ENCODE assay signal across 20 cellular contexts in the genomic region with DNA sequence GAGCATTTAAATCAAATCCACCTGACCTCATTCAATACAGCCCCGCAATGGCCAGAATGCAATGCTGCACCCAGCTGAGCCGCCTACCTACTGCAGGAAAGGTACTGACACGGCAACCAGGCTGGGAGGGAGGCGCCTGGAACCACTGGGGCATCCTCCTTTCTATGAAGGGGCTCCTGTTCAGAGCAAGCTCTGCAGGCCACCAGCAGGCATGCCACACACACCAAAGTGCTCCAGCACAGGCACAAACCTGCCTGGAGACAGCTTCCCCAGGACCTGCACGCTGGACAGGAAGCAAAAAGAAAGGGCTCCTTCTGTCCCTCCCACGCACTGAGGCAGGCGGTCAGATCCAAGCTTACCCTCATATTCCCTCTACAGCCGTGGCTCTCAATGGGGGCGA. TPM values are rescaled to one million over a fixed set of nuclear protein-coding genes. Genes with fewer than 3 reads are reported as not detected.
DNase-seq lines count a peak whose midpoint lies in the region; TF ChIP-seq lines count a peak whose summit lies in the region.
"Had no signal": no experiment of that assay in that cellular context is flagged by ENCODE, and none has a peak within 500 bp of the region (broad histone marks: within the 10 kb centered on the region; RNA-seq: fewer than 3 reads in every experiment).

No MANE protein-coding gene starts in this region.

- H3K9me3 ChIP-seq in iPS-15b (ENCODE audit: control insufficient read depth, insufficient read depth, low read length) (no peaks in the 10 kb centered on the region), subcutaneous abdominal adipose tissue (ENCODE audit: control insufficient read depth in 5 of 5, low read length in 5 of 5) (no peaks in the 10 kb centered on the region)
- H3K9me3 ChIP-seq: Caco-2, tibial nerve had no signal

- no peak overlapping the region for H3K4me3 Mint-ChIP-seq in nephron progenitor cell
- H3K4me3 Mint-ChIP-seq: activated naive CD4-positive, alpha-beta T cell treated with anti-CD3 and anti-CD28 coated beads, Interleukin-2, amount 50 U/mL, for 24 hours; activated T-cell treated with anti-CD3 and anti-CD28 coated beads, Interleukin-2, amount 50 U/mL, for 72 hours; effector memory CD8-positive, alpha-beta T cell had no signal

- H3K27me3 Mint-ChIP-seq in nephron progenitor cell (ENCODE audit: low read depth, poor library complexity) = no peaks in the 10 kb centered on the region
- H3K27me3 Mint-ChIP-seq: activated naive CD4-positive, alpha-beta T cell treated with anti-CD3 and anti-CD28 coated beads, Interleukin-2, amount 50 U/mL, for 24 hours; effector memory CD8-positive, alpha-beta T cell had no signal

- DNase-seq in H7 (peak; percentile 56), RWPE1 (ENCODE audit: low spot score) (no peak), midbrain (lab: John Stamatoyannopoulos, UW) (no peak), nephron progenitor cell (no peak), HuH-7.5 (ENCODE audit: low spot score) (no peak)
- DNase-seq: activated CD4-positive, alpha-beta T cell treated with anti-CD3 and anti-CD28 coated beads for 4 hours; activated T-cell treated with anti-CD3 and anti-CD28 coated beads, Interleukin-2, amount 50 U/mL, for 72 hours; Caco-2; effector memory CD8-positive, alpha-beta T cell; head of caudate nucleus; MV-4-11; NCI-H187; OCI-M1; SIG-M5; stimulated activated naive CD4-positive, alpha-beta T cell had no signal

- H3K27ac Mint-ChIP-seq in nephron progenitor cell = no peak overlapping the region
- H3K27ac Mint-ChIP-seq: activated naive CD4-positive, alpha-beta T cell treated with anti-CD3 and anti-CD28 coated beads, Interleukin-2, amount 50 U/mL, for 24 hours had no signal

- no peaks in the 10 kb centered on the region for H3K27me3 ChIP-seq in H7 (ENCODE audit: control insufficient read depth, insufficient read depth, low read length)
- H3K27me3 ChIP-seq in iPS-15b (ENCODE audit: control insufficient read depth, insufficient read depth, low read length) = no peaks in the 10 kb centered on the region
- no peaks in the 10 kb centered on the region for H3K27me3 ChIP-seq in subcutaneous abdominal adipose tissue (ENCODE audit: control insufficient read depth in 5 of 5, insufficient read depth in 4 of 5, low read length in 5 of 5)
- H3K27me3 ChIP-seq: tibial nerve had no signal

- H3K4me1 ChIP-seq in iPS-15b (ENCODE audit: control insufficient read depth, insufficient read depth, low read length) (peaks cover 15% of the 10 kb centered on the region), subcutaneous abdominal adipose tissue (ENCODE audit: control insufficient read depth in 5 of 5, insufficient read depth in 5 of 5, low read length in 5 of 5) (peaks cover 0 to 79% (median 36%) of the 10 kb centered on the region in 5 donors)
- H3K4me1 ChIP-seq: Caco-2, parathyroid adenoma had no signal

- H3K27ac ChIP-seq in RWPE1 (peak overlapping the region; percentile 99), subcutaneous abdominal adipose tissue (ENCODE audit: low read depth, low read length) (peak overlapping the region; percentile 77)
- H3K27ac ChIP-seq: parathyroid adenoma, tibial nerve had no signal

- no peaks in the 10 kb centered on the region for H3K9me3 Mint-ChIP-seq in nephron progenitor cell
- H3K9me3 Mint-ChIP-seq: activated naive CD4-positive, alpha-beta T cell treated with anti-CD3 and anti-CD28 coated beads, Interleukin-2, amount 50 U/mL, for 24 hours; activated T-cell treated with anti-CD3 and anti-CD28 coated beads, Interleukin-2, amount 50 U/mL, for 72 hours; effector memory CD8-positive, alpha-beta T cell had no signal

- no peaks in the 10 kb centered on the region for H3K36me3 Mint-ChIP-seq in nephron progenitor cell (ENCODE audit: low read depth)
- H3K36me3 Mint-ChIP-seq: activated naive CD4-positive, alpha-beta T cell treated with anti-CD3 and anti-CD28 coated beads, Interleukin-2, amount 50 U/mL, for 24 hours had no signal

- H3K36me3 ChIP-seq in H7 (replicated peaks; ENCODE audit: control insufficient read depth, insufficient read depth, low read length) (no peaks in the 10 kb centered on the region), iPS-15b (ENCODE audit: control insufficient read depth, insufficient read depth, low read length) (no peaks in the 10 kb centered on the region), subcutaneous abdominal adipose tissue (ENCODE audit: control insufficient read depth in 5 of 5, insufficient read depth in 5 of 5, low read length in 5 of 5) (peaks cover 0 to 26% (median 14%) of the 10 kb centered on the region in 5 donors)

- H3K9ac ChIP-seq in iPS-15b (ENCODE audit: low read depth, low read length) = peak overlapping the region; percentile 54
- H3K9ac ChIP-seq in subcutaneous abdominal adipose tissue (ENCODE audit: low read length in 5 of 5) = no peak overlapping the region
- H3K9ac ChIP-seq: parathyroid adenoma had no signal

- POLR2A ChIA-PET in RWPE1 (lab: Yijun Ruan, JAX; ENCODE audit: low non-redundant PET) = no interaction called here

- H3K4me1 Mint-ChIP-seq in nephron progenitor cell = peaks cover 57% of the 10 kb centered on the region

- TF ChIP-seq CTCF in RWPE1 (conservative IDR thresholded peaks at IDR 0.05; ENCODE audit: low read depth) = no peak
- TF ChIP-seq CTCF in nephron progenitor cell (IDR thresholded peaks at IDR 0.05) = no peak

- H3K4me3 ChIP-seq in H7 (ENCODE audit: insufficient read depth, low read depth, low read length) = no peak overlapping the region
- H3K4me3 ChIP-seq in iPS-15b (ENCODE audit: low read depth, low read length) = no peak overlapping the region
- H3K4me3 ChIP-seq in subcutaneous abdominal adipose tissue (ENCODE audit: low read depth in 1 of 5, low read length in 5 of 5) = no peak overlapping the region
- H3K4me3 ChIP-seq: tibial nerve had no signal

- CTCF ChIA-PET in RWPE1 (lab: Yijun Ruan, JAX) = no interaction called here

RNA-seq across cellular contexts. Expression of gene CTNNBIP1, which starts 21.2 kb away (rescaled TPM):
- 78.8 and 80.7 TPM in 2 replicates for total RNA-seq in H7 (2014; rRNA removed; shearing (Covaris generic))

RNA-seq across cellular contexts. Expression of gene LZIC, which starts 54.3 kb away (rescaled TPM):
- 20.9 and 34.9 TPM in 2 replicates for total RNA-seq in H7 (2014; rRNA removed; shearing (Covaris generic))

RNA-seq across cellular contexts. Expression of gene NMNAT1, which starts 54.4 kb away (rescaled TPM):
- total RNA-seq in H7 (2014; rRNA removed; shearing (Covaris generic)) = 5.7 and 6.4 TPM in 2 replicates
